ENCODE assay signal across 16 cellular contexts in genomic region chr15:100667405-100668320, GRCh38.
DNase-seq lines count a peak whose midpoint lies in the region; ATAC-seq, FAIRE-seq and TF ChIP-seq lines count a peak whose summit lies in the region.
"Had no signal": no experiment of that assay in that cellular context is flagged by ENCODE, and none has a peak within 500 bp of the region (broad histone marks: within the 10 kb centered on the region; RNA-seq: fewer than 3 reads in every experiment).

No MANE protein-coding gene starts in this region.

- H3K9me3 ChIP-seq in left lung (no peaks in the 10 kb centered on the region), stomach smooth muscle (ENCODE audit: control insufficient read depth in 2 of 2, low read length in 2 of 2) (no peaks in the 10 kb centered on the region), aorta (ENCODE audit: control insufficient read depth, low read length) (no peaks in the 10 kb centered on the region)

- DNase-seq in NCI-H82 (lab: John Stamatoyannopoulos, UW) (peak; percentile 51), NCI-H82 treated with DMSO at 0.1 percent for 48 hours (lab: John Stamatoyannopoulos, UW; ENCODE audit: unreplicated experiment) (no peak), bronchial epithelial cell (ENCODE audit: low read depth) (peak; percentile 44), left lung (peak in 1 of 2 donors; percentile 71), islet precursor cell (no peak), aorta (no peak)
- DNase-seq: 8988T; activated CD4-positive, alpha-beta memory T cell treated with anti-CD3 and anti-CD28 coated beads for 36 hours; effector CD4-positive, alpha-beta T cell; NCI-H1417; NCI-H446; T1000 had no signal

- H3K36me3 ChIP-seq in bronchial epithelial cell (ENCODE audit: control insufficient read depth, insufficient read depth, low read length) (no peaks in the 10 kb centered on the region), left lung (no peaks in the 10 kb centered on the region), stomach smooth muscle (ENCODE audit: control insufficient read depth in 2 of 2, insufficient read depth in 2 of 2, low read length in 2 of 2) (no peaks in the 10 kb centered on the region), aorta (ENCODE audit: control insufficient read depth in 1 of 2, insufficient read depth in 2 of 2, low read length in 1 of 2) (no peaks in the 10 kb centered on the region)

- H3K27me3 ChIP-seq in bronchial epithelial cell (ENCODE audit: control insufficient read depth, insufficient read depth, low read length), result no peaks in the 10 kb centered on the region
- peaks cover 0 to 9% of the 10 kb centered on the region in 2 donors for H3K27me3 ChIP-seq in left lung
- H3K27me3 ChIP-seq in stomach smooth muscle (ENCODE audit: control insufficient read depth in 1 of 2, insufficient read depth in 2 of 2, low read length in 2 of 2), result peaks cover 0 to 2% of the 10 kb centered on the region in 2 donors
- no peaks in the 10 kb centered on the region for H3K27me3 ChIP-seq in aorta (ENCODE audit: control insufficient read depth in 1 of 2, insufficient read depth in 2 of 2, low read length in 1 of 2)

- H3K9ac ChIP-seq in stomach smooth muscle (ENCODE audit: low read length in 2 of 2), result no peak overlapping the region

- WGBS in aorta, 2 donors, result 68 to 76% methylated on average over 20 of the region's 20 CpGs

- H3K4me1 ChIP-seq in left lung (peaks cover 0 to 7% of the 10 kb centered on the region in 2 donors), stomach smooth muscle (ENCODE audit: control insufficient read depth, insufficient read depth, low read length) (no peaks in the 10 kb centered on the region), aorta (ENCODE audit: control insufficient read depth in 1 of 2, insufficient read depth in 2 of 2, low read length in 2 of 2) (no peaks in the 10 kb centered on the region)

- intact Hi-C loops in left lung (cut with DNase I), result no loop called here
- intact Hi-C loops in aorta (cut with DNase I), result no loop called here

- peak overlapping the region; percentile 0 to 26 for H3K27ac ChIP-seq in left lung
- H3K27ac ChIP-seq in stomach smooth muscle (ENCODE audit: low read length), result peak overlapping the region; percentile 49
- no peak overlapping the region for H3K27ac ChIP-seq in aorta (ENCODE audit: low read depth in 1 of 2, low read length in 2 of 2)

- H3K4me3 ChIP-seq in bronchial epithelial cell (ENCODE audit: low read depth, low read length) (no peak overlapping the region), left lung (no peak overlapping the region), stomach smooth muscle (ENCODE audit: low read length in 2 of 2) (peak overlapping the region in 1 of 2 donors; percentile 15), aorta (ENCODE audit: low read length in 2 of 2) (no peak overlapping the region)
- H3K4me3 ChIP-seq: skin epidermis had no signal

- TF ChIP-seq CTCF in bronchial epithelial cell (IDR thresholded peaks at IDR 0.05; ENCODE audit: insufficient read depth, low read length, severe bottlenecking) (no peak), left lung (IDR thresholded peaks at IDR 0.05) (no peak)

- peak; percentile 68 for ATAC-seq in left lung
- no peak for ATAC-seq in HG02870 (IDR thresholded peaks at IDR 0.05; ENCODE audit: unreplicated experiment)
- ATAC-seq in aorta (ENCODE audit: low FRiP score), result no peak
- ATAC-seq: activated T-helper 17 cell treated with anti-CD3 and anti-CD28 coated beads, Interleukin-2, amount 50 U/mL, for 72 hours had no signal

- FAIRE-seq in bronchial epithelial cell (lab: Jason Lieb, UNC), result no peak

Comparison
In these comparisons a context has a peak if more than half of its experiments do, and no peak if none do; other contexts are left out.
1. DNase-seq: peak in NCI-H82 (single experiment) and bronchial epithelial cell (single experiment); none in NCI-H82 treated with DMSO at 0.1 percent for 48 hours (single experiment), islet precursor cell (single experiment) and aorta (0 of 2).
2. H3K27ac ChIP-seq: peak in left lung (2 of 2) and stomach smooth muscle (single experiment); none in aorta (0 of 2).